In the genomic region with DNA sequence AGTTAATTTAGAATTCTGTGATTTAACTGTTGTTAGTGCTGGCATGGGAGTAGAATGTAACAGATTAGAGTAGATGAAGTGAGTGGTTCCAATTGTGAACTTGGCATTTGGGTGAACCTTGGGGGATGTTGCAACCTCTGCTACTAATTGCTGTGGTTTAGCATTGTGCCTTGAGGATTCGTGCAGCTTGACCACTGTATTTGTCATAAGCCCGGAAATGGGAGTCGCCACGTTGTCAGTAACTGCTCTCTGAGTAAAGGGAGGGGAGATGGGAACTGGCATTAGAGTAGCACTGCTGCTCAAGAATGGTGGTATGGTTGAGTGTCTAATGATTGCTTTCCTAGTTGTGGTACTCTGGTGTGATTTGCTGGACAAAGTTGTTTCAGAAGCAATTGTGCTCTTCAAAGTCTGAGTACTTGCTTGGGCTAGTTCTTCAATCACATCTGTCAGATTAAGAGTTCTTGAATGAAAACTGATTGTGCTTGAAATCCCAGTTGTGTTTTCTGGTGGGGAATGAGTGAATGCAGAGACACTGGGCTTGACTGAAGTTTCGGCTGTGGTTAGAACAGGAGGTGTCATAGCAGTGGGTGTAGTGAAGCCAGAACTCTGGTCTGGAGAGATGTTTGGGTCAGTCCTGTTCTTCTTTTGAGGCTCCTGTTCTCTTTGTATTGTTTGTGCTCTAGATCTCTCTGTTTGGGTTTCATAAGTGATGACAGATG, we compare ENCODE assay signal across 10 cellular contexts. TPM values are rescaled to one million over a fixed set of nuclear protein-coding genes. Genes with fewer than 3 reads are reported as not detected.
DNase-seq lines count a peak whose midpoint lies in the region; ATAC-seq lines count a peak whose summit lies in the region.
"Had no signal": no experiment of that assay in that cellular context is flagged by ENCODE, and none has a peak within 500 bp of the region (broad histone marks: within the 10 kb centered on the region; RNA-seq: fewer than 3 reads in every experiment).

No MANE protein-coding gene starts in this region.

- H2BK5ac ChIP-seq in trophoblast cell (ENCODE audit: low read depth, low read length, poor library complexity), result no peak overlapping the region

- H3K9me3 ChIP-seq in trophoblast cell (ENCODE audit: insufficient read depth, low read depth, low read length), result no peaks in the 10 kb centered on the region
- H3K9me3 ChIP-seq: Peyer's patch had no signal

- H3K4ac ChIP-seq in trophoblast cell (ENCODE audit: low read depth, low read length), result no peak overlapping the region

- no peak overlapping the region for H4K8ac ChIP-seq in trophoblast cell (ENCODE audit: low read depth, low read length)

- H3K4me2 ChIP-seq in trophoblast cell (ENCODE audit: low read length), result no peak overlapping the region

- H2BK12ac ChIP-seq in trophoblast cell (ENCODE audit: low read length), result no peak overlapping the region

- H3K23ac ChIP-seq in trophoblast cell (ENCODE audit: low read length), result peak overlapping the region; percentile 30

- H3K18ac ChIP-seq in trophoblast cell (ENCODE audit: low read length), result no peak overlapping the region

- no CpG with 5 or more reads among the region's 5 CpGs for WGBS in trophoblast cell (ENCODE audit: extremely low coverage, insufficient coverage, insufficient read length)

- no peak overlapping the region for H2AFZ ChIP-seq in trophoblast cell (ENCODE audit: insufficient read depth, low read length, poor library complexity)

- DNase-seq in GM04504 (ENCODE audit: low read depth) (peak; percentile 93), NOMO-1 treated with dmso at 0.1 percent for 144 hours (lab: John Stamatoyannopoulos, UW; ENCODE audit: unreplicated experiment) (peak; percentile 97), dedifferentiated amniotic fluid mesenchymal stem cell (ENCODE audit: extremely low spot score) (peak; percentile 75), trophoblast cell (no peak), D341Med (ENCODE audit: low spot score) (no peak), NCI-H2081 treated with DMSO at 0.1 percent for 48 hours (lab: John Stamatoyannopoulos, UW) (no peak)
- DNase-seq: activated CD4-positive, alpha-beta T cell treated with anti-CD3 and anti-CD28 coated beads for 48 hours; Peyer's patch had no signal

- no peak overlapping the region for H3K4me3 ChIP-seq in trophoblast cell (ENCODE audit: low read depth, low read length)
- H3K4me3 ChIP-seq: Peyer's patch had no signal

- H2BK120ac ChIP-seq in trophoblast cell (ENCODE audit: insufficient read depth, low read length, poor library complexity), result no peak overlapping the region

- no peaks in the 10 kb centered on the region for H3K79me1 ChIP-seq in trophoblast cell (ENCODE audit: low read length)

- H4K12ac ChIP-seq in trophoblast cell (ENCODE audit: low read depth, low read length), result no peak overlapping the region

- H2AK5ac ChIP-seq in trophoblast cell (ENCODE audit: low read length), result no peak overlapping the region

- H3K79me2 ChIP-seq in trophoblast cell (ENCODE audit: control insufficient read depth, insufficient read depth, low read length, poor library complexity), result no peaks in the 10 kb centered on the region

- no peaks in the 10 kb centered on the region for H3K4me1 ChIP-seq in trophoblast cell (ENCODE audit: control insufficient read depth in 1 of 2, insufficient read depth in 2 of 2, low read length in 2 of 2)
- H3K4me1 ChIP-seq: Peyer's patch had no signal

- no peak overlapping the region for H3K9ac ChIP-seq in trophoblast cell (ENCODE audit: low read length)

- H3K27me3 ChIP-seq in trophoblast cell (ENCODE audit: insufficient read depth, low read length), result no peaks in the 10 kb centered on the region
- H3K27me3 ChIP-seq: Peyer's patch had no signal

- no peak overlapping the region for H3K14ac ChIP-seq in trophoblast cell (ENCODE audit: low read length)

- ATAC-seq in HG03565 (IDR thresholded peaks at IDR 0.05; ENCODE audit: unreplicated experiment) (no peak), GM19452 (IDR thresholded peaks at IDR 0.05; ENCODE audit: unreplicated experiment) (no peak)

- no peak overlapping the region for H3K27ac ChIP-seq in trophoblast cell (ENCODE audit: low read depth, low read length)
- H3K27ac ChIP-seq: Peyer's patch had no signal

- H4K91ac ChIP-seq in trophoblast cell (ENCODE audit: low read depth, low read length), result no peak overlapping the region

- peaks cover 0 to 2% of the 10 kb centered on the region in 2 experiments for H3K36me3 ChIP-seq in trophoblast cell (ENCODE audit: control insufficient read depth in 1 of 2, insufficient read depth in 2 of 2, low read length in 2 of 2)
- H3K36me3 ChIP-seq: Peyer's patch had no signal

RNA-seq across cellular contexts. Expression of gene IGSF10, which starts 15.4 kb away (rescaled TPM):
- polyA plus RNA-seq in trophoblast cell (2013), result 0.07 and 0.08 TPM in 2 replicates

Comparison
In these comparisons a context has a peak if more than half of its experiments do, and no peak if none do; other contexts are left out.
1. DNase-seq: peak in GM04504 (single experiment), NOMO-1 treated with dmso at 0.1 percent for 144 hours (single experiment) and dedifferentiated amniotic fluid mesenchymal stem cell (single experiment); none in trophoblast cell (0 of 2), D341Med (single experiment) and NCI-H2081 treated with DMSO at 0.1 percent for 48 hours (single experiment).